ENCODE assay signal across 10 cellular contexts in the genomic region with DNA sequence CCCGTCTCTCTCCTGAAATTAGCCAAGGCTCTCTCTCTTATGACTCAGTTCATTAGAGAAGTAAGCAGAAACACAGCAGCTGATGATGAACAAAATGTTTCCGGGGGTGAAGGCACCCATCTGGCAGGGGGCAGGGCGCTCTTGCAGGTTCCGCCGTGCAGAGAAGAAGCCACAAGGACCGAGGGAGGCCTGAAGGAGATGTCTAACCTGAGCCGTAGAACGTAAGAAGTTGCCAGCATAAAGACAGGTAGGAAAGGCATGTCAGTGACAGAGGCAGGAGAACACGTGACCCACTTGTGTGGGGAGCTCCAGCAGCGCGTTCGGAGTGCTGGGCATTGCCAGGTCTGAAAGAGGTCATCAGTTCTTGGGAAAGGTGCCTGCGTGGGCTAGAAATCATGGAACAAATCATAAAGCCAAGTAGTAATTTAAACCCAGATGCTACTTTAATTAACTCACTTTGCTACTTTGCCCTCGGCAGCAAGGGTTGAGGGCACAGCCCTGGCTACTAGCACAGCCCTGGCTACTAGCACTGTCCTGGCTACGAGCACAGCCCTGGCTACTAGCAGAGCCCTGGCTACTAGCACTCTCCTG.
DNase-seq lines count a peak whose midpoint lies in the region; ATAC-seq and TF ChIP-seq lines count a peak whose summit lies in the region.
"Had no signal": no experiment of that assay in that cellular context is flagged by ENCODE, and none has a peak within 500 bp of the region (broad histone marks: within the 10 kb centered on the region; RNA-seq: fewer than 3 reads in every experiment).

No MANE protein-coding gene starts in this region.

- 91% methylated on average over 14 of the region's 15 CpGs for WGBS in mammary epithelial cell (ENCODE audit: low coverage, missing lambda C conversion rate)
- 68 to 71% methylated on average over 14 to 15 of the region's 15 CpGs for WGBS in thyroid gland, 2 donors

- H3K27me3 ChIP-seq in mammary epithelial cell (ENCODE audit: insufficient read depth, low read length) (no peaks in the 10 kb centered on the region), thyroid gland (no peaks in the 10 kb centered on the region)

- H3K36me3 Mint-ChIP-seq in MCF 10A (ENCODE audit: insufficient read depth, unreplicated experiment) = peaks cover 24% of the 10 kb centered on the region
- peaks cover 46% of the 10 kb centered on the region for H3K36me3 Mint-ChIP-seq in activated T-helper 1 cell treated with anti-CD3 and anti-CD28 coated beads, Interleukin-12 subunit alpha, Interleukin-12 subunit beta, Interleukin-2, Interleukin-4 antibody, amounts not matched to agents 30 ng/mL and 10 ng/mL and 1 ng/mL, durations not matched to agents 14 hours and 24 hours and 36 hours (ENCODE audit: low read depth)

- H4K20me1 ChIP-seq in mammary epithelial cell (ENCODE audit: insufficient read depth, low read length) = no peaks in the 10 kb centered on the region

- CTCF ChIA-PET in mammary epithelial cell (lab: Charles Lee; ENCODE audit: low non-redundant PET) (no interaction called here), MCF 10A (lab: Yijun Ruan, JAX) (no interaction called here)

- no peak overlapping the region for H3K27ac Mint-ChIP-seq in MCF 10A (ENCODE audit: low read depth, unreplicated experiment)
- H3K27ac Mint-ChIP-seq in activated T-helper 1 cell treated with anti-CD3 and anti-CD28 coated beads, Interleukin-12 subunit alpha, Interleukin-12 subunit beta, Interleukin-2, Interleukin-4 antibody, amounts not matched to agents 30 ng/mL and 10 ng/mL and 1 ng/mL, durations not matched to agents 14 hours and 24 hours and 36 hours = peak overlapping the region; percentile 61

- no peak for TF ChIP-seq POLR2A in thyroid gland (IDR thresholded peaks at IDR 0.05)

- TF ChIP-seq CTCF in mammary epithelial cell (conservative IDR thresholded peaks at IDR 0.05 in 1 of 2, IDR thresholded peaks at IDR 0.05 in 1 of 2; ENCODE audit: extremely low read depth in 1 of 2, insufficient read depth in 1 of 2, low read depth in 1 of 2, low read length in 2 of 2) (no peak), MCF 10A (IDR thresholded peaks at IDR 0.05; ENCODE audit: unreplicated experiment) (no peak), thyroid gland (IDR thresholded peaks at IDR 0.05) (no peak)

- H3K4me3 ChIP-seq in mammary epithelial cell (replicated peaks in 1 of 3; ENCODE audit: insufficient read depth in 1 of 3, low read depth in 2 of 3, low read length in 3 of 3) (no peak overlapping the region), thyroid gland (replicated peaks in 1 of 3) (no peak overlapping the region)

- ATAC-seq in HG03571 (IDR thresholded peaks at IDR 0.05; ENCODE audit: unreplicated experiment) (no peak), HG02852 (IDR thresholded peaks at IDR 0.05; ENCODE audit: unreplicated experiment) (no peak)
- ATAC-seq: Panc1 had no signal

- no peaks in the 10 kb centered on the region for H3K9me3 Mint-ChIP-seq in MCF 10A (ENCODE audit: unreplicated experiment)
- peaks cover 8% of the 10 kb centered on the region for H3K9me3 Mint-ChIP-seq in activated T-helper 1 cell treated with anti-CD3 and anti-CD28 coated beads, Interleukin-12 subunit alpha, Interleukin-12 subunit beta, Interleukin-2, Interleukin-4 antibody, amounts not matched to agents 30 ng/mL and 10 ng/mL and 1 ng/mL, durations not matched to agents 14 hours and 24 hours and 36 hours
- H3K9me3 Mint-ChIP-seq: IgD-negative memory B cell had no signal

- DNase-seq in mammary epithelial cell (peak; percentile 39), MCF 10A (ENCODE audit: unreplicated experiment) (no peak), left kidney (ENCODE audit: low read depth, low spot score) (peak; percentile 46), thyroid gland (peak; percentile 60 to 70), LoVo (ENCODE audit: low spot score) (no peak)
- peak; percentile 44 for DNase-seq in activated T-helper 1 cell treated with anti-CD3 and anti-CD28 coated beads, Interleukin-12 subunit alpha, Interleukin-12 subunit beta, Interleukin-2, Interleukin-4 antibody, amounts not matched to agents 30 ng/mL and 10 ng/mL and 1 ng/mL, durations not matched to agents 14 hours and 24 hours and 36 hours (ENCODE audit: low spot score)

- dilution Hi-C loops in mammary epithelial cell (cut with HindIII; ENCODE audit: low sequenced_read_pairs) = no loop called here

- intact Hi-C loops in mammary epithelial cell (cut with micrococcal nuclease) = no loop called here
- intact Hi-C loops in MCF 10A (cut with micrococcal nuclease) = no loop called here
- intact Hi-C loops in activated T-helper 1 cell treated with anti-CD3 and anti-CD28 coated beads, Interleukin-12 subunit alpha, Interleukin-12 subunit beta, Interleukin-2, Interleukin-4 antibody, amounts not matched to agents 30 ng/mL and 10 ng/mL and 1 ng/mL, durations not matched to agents 14 hours and 24 hours and 36 hours (cut with micrococcal nuclease) = no loop called here
- intact Hi-C loops in thyroid gland (cut with DNase I) = no loop called here

- in situ Hi-C loops in mammary epithelial cell (cut with MboI; ENCODE audit: low sequenced_read_pairs in 2 of 2) = no loop called here

- no peak overlapping the region for H3K4me2 ChIP-seq in mammary epithelial cell (ENCODE audit: insufficient read depth, low read depth, low read length)

- H3K9me3 ChIP-seq in mammary epithelial cell (replicated peaks; ENCODE audit: insufficient read depth, low read length) (no peaks in the 10 kb centered on the region), thyroid gland (no peaks in the 10 kb centered on the region)

- H3K79me2 ChIP-seq in mammary epithelial cell (ENCODE audit: insufficient read depth, low read length) = no peaks in the 10 kb centered on the region

- H3K27ac ChIP-seq in mammary epithelial cell (ENCODE audit: insufficient read depth, low read depth, low read length) = no peak overlapping the region
- H3K27ac ChIP-seq in thyroid gland = no peak overlapping the region

- no peak overlapping the region for H3K4me3 Mint-ChIP-seq in MCF 10A (ENCODE audit: unreplicated experiment)
- peak overlapping the region; percentile 67 for H3K4me3 Mint-ChIP-seq in activated T-helper 1 cell treated with anti-CD3 and anti-CD28 coated beads, Interleukin-12 subunit alpha, Interleukin-12 subunit beta, Interleukin-2, Interleukin-4 antibody, amounts not matched to agents 30 ng/mL and 10 ng/mL and 1 ng/mL, durations not matched to agents 14 hours and 24 hours and 36 hours

- H3K4me1 ChIP-seq in mammary epithelial cell (ENCODE audit: insufficient read depth, low read length) = no peaks in the 10 kb centered on the region
- no peaks in the 10 kb centered on the region for H3K4me1 ChIP-seq in thyroid gland

- H3K9ac ChIP-seq in mammary epithelial cell (ENCODE audit: insufficient read depth, low read length) = no peak overlapping the region

- no peak overlapping the region for H2AFZ ChIP-seq in mammary epithelial cell (ENCODE audit: low read depth, low read length)

- BruUV-seq in mammary epithelial cell (replicated peaks; lab: Mats Ljungman, UMichigan) = no TSS peak
- BruUV-seq in MCF 10A (replicated peaks; lab: Mats Ljungman, UMichigan) = no TSS peak

- H3K4me1 Mint-ChIP-seq in MCF 10A (ENCODE audit: insufficient read depth, unreplicated experiment) = no peaks in the 10 kb centered on the region
- peaks cover 65% of the 10 kb centered on the region for H3K4me1 Mint-ChIP-seq in activated T-helper 1 cell treated with anti-CD3 and anti-CD28 coated beads, Interleukin-12 subunit alpha, Interleukin-12 subunit beta, Interleukin-2, Interleukin-4 antibody, amounts not matched to agents 30 ng/mL and 10 ng/mL and 1 ng/mL, durations not matched to agents 14 hours and 24 hours and 36 hours (ENCODE audit: low read depth)

- no peaks in the 10 kb centered on the region for H3K27me3 Mint-ChIP-seq in MCF 10A (ENCODE audit: insufficient read depth, unreplicated experiment)
- H3K27me3 Mint-ChIP-seq in activated T-helper 1 cell treated with anti-CD3 and anti-CD28 coated beads, Interleukin-12 subunit alpha, Interleukin-12 subunit beta, Interleukin-2, Interleukin-4 antibody, amounts not matched to agents 30 ng/mL and 10 ng/mL and 1 ng/mL, durations not matched to agents 14 hours and 24 hours and 36 hours (ENCODE audit: insufficient read depth) = no peaks in the 10 kb centered on the region
- H3K27me3 Mint-ChIP-seq: IgD-negative memory B cell had no signal

- POLR2A ChIA-PET in MCF 10A (lab: Yijun Ruan, JAX) = no interaction called here

- H3K36me3 ChIP-seq in mammary epithelial cell (ENCODE audit: insufficient read depth, low read length) (no peaks in the 10 kb centered on the region), thyroid gland (no peaks in the 10 kb centered on the region)

Comparison
In these comparisons a context has a peak if more than half of its experiments do, and no peak if none do; other contexts are left out.
1. DNase-seq: peak in mammary epithelial cell (single experiment), activated T-helper 1 cell treated with anti-CD3 and anti-CD28 coated beads, Interleukin-12 subunit alpha, Interleukin-12 subunit beta, Interleukin-2, Interleukin-4 antibody, amounts not matched to agents 30 ng/mL and 10 ng/mL and 1 ng/mL, durations not matched to agents 14 hours and 24 hours and 36 hours (single experiment), left kidney (single experiment) and thyroid gland (2 of 2); none in MCF 10A (single experiment) and LoVo (single experiment).